ENCODE assay signal across 1 cellular context in the genomic region with DNA sequence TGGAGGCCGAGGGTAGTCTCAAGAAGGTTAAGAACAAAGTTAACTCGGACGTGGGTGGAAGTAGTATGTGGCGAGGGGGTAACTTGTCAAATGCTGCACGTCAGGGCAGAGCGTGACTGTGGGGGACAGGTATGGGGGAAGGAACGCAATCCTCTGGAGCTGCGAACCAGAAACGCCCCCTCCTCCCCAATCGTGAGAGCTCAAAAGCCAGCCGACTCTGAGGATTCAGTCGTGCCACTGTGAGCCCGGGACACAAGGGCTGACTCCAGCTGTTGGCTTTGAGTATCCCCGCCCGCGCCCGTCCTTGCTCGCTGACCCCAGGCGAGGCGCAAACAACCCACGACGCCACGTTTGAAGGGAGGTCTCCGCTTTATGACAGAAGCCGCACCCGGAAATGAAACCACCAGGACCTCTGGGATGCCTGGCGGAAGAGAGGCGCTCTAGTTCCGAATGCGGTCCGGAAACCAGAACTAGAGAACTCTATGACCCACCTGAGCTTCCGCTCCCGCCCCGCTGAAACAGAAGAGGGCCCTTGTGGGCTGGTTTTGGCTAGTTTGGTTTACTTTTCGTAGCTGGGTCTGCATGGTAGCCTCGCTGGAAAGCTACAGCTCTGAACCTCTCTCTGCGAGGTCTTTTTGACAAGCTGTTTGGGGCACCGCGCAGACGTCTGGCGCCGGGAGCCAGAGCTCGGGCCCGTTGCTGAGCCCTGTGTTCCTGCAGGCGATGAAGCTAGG.
TF ChIP-seq lines count a peak whose summit lies in the region.

TSS of gene PEX12 (minus strand) at position 377 of the 734 bp plus-strand sequence. CDS start 550 bp downstream, outside the sequence.

TF ChIP-seq in HepG2, 621 proteins besides CTCF, POLR2A, EP300 and RAD21 (continued from another document and continues in another):
- peak in 1 of 2 experiments; percentile 75; a peak in 2 of 4 replicates for TF ChIP-seq HMGXB4 (CRISPR knock-in tag; IDR thresholded peaks at IDR 0.05; ENCODE audit: borderline replicate concordance in 1 of 2, low read depth in 1 of 2)
- 0 out of 2 replicates have a peak, but pooled peaks have one; percentile 13 for TF ChIP-seq FOXO1 (CRISPR knock-in tag; IDR thresholded peaks at IDR 0.05)
- TF ChIP-seq ZIK1 (CRISPR knock-in tag; IDR thresholded peaks at IDR 0.05; ENCODE audit: borderline replicate concordance, low read depth) = no peak
- no peak for TF ChIP-seq CBX2 (IDR thresholded peaks at IDR 0.05; ENCODE audit: low read depth, low read length)
- TF ChIP-seq CBX2 (CRISPR knock-in tag; IDR thresholded peaks at IDR 0.05; ENCODE audit: low read depth) = no peak
- TF ChIP-seq, protein P1, sequence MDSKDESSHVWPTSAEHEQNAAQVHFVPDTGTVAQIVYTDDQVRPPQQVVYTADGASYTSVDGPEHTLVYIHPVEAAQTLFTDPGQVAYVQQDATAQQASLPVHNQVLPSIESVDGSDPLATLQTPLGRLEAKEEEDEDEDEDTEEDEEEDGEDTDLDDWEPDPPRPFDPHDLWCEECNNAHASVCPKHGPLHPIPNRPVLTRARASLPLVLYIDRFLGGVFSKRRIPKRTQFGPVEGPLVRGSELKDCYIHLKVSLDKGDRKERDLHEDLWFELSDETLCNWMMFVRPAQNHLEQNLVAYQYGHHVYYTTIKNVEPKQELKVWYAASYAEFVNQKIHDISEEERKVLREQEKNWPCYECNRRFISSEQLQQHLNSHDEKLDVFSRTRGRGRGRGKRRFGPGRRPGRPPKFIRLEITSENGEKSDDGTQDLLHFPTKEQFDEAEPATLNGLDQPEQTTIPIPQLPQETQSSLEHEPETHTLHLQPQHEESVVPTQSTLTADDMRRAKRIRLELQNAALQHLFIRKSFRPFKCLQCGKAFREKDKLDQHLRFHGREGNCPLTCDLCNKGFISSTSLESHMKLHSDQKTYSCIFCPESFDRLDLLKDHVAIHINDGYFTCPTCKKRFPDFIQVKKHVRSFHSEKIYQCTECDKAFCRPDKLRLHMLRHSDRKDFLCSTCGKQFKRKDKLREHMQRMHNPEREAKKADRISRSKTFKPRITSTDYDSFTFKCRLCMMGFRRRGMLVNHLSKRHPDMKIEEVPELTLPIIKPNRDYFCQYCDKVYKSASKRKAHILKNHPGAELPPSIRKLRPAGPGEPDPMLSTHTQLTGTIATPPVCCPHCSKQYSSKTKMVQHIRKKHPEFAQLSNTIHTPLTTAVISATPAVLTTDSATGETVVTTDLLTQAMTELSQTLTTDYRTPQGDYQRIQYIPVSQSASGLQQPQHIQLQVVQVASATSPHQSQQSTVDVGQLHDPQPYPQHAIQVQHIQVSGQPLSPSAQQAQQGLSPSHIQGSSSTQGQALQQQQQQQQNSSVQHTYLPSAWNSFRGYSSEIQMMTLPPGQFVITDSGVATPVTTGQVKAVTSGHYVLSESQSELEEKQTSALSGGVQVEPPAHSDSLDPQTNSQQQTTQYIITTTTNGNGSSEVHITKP (CRISPR knock-in tag; IDR thresholded peaks at IDR 0.05; ENCODE audit: low read depth) = peak; percentile 28; the same call in 1 of the 2 replicates
- no peak for TF ChIP-seq RARG (CRISPR knock-in tag; IDR thresholded peaks at IDR 0.05; ENCODE audit: low read depth)
- TF ChIP-seq MTERF4 (CRISPR knock-in tag; IDR thresholded peaks at IDR 0.05) = no peak; the same call in 1 of the 2 replicates
- TF ChIP-seq NPAS2 (CRISPR knock-in tag; IDR thresholded peaks at IDR 0.05; ENCODE audit: borderline replicate concordance) = no peak
- TF ChIP-seq MXI1 (IDR thresholded peaks at IDR 0.05; ENCODE audit: borderline replicate concordance, low read depth, low read length) = peak; percentile 40; the same call in 1 of the 3 replicates
- 0 out of 2 replicates have a peak, but pooled peaks have one; percentile 33 for TF ChIP-seq ZNF225 (CRISPR knock-in tag; IDR thresholded peaks at IDR 0.05)
- TF ChIP-seq, protein P2, sequence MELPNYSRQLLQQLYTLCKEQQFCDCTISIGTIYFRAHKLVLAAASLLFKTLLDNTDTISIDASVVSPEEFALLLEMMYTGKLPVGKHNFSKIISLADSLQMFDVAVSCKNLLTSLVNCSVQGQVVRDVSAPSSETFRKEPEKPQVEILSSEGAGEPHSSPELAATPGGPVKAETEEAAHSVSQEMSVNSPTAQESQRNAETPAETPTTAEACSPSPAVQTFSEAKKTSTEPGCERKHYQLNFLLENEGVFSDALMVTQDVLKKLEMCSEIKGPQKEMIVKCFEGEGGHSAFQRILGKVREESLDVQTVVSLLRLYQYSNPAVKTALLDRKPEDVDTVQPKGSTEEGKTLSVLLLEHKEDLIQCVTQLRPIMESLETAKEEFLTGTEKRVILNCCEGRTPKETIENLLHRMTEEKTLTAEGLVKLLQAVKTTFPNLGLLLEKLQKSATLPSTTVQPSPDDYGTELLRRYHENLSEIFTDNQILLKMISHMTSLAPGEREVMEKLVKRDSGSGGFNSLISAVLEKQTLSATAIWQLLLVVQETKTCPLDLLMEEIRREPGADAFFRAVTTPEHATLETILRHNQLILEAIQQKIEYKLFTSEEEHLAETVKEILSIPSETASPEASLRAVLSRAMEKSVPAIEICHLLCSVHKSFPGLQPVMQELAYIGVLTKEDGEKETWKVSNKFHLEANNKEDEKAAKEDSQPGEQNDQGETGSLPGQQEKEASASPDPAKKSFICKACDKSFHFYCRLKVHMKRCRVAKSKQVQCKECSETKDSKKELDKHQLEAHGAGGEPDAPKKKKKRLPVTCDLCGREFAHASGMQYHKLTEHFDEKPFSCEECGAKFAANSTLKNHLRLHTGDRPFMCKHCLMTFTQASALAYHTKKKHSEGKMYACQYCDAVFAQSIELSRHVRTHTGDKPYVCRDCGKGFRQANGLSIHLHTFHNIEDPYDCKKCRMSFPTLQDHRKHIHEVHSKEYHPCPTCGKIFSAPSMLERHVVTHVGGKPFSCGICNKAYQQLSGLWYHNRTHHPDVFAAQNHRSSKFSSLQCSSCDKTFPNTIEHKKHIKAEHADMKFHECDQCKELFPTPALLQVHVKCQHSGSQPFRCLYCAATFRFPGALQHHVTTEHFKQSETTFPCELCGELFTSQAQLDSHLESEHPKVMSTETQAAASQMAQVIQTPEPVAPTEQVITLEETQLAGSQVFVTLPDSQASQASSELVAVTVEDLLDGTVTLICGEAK (IDR thresholded peaks at IDR 0.05) = peak; percentile 63; the same call in 1 of the 2 replicates
- TF ChIP-seq, protein P2 (CRISPR knock-in tag; IDR thresholded peaks at IDR 0.05) = peak; percentile 84
- TF ChIP-seq ZFYVE20 (CRISPR knock-in tag; IDR thresholded peaks at IDR 0.05; ENCODE audit: borderline replicate concordance, low read depth) = no peak
- no peak for TF ChIP-seq XBP1 (CRISPR knock-in tag; IDR thresholded peaks at IDR 0.05)
- peak; percentile 62 for TF ChIP-seq HNRNPLL (IDR thresholded peaks at IDR 0.05; ENCODE audit: low read depth, low read length, poor library complexity, severe bottlenecking)
- no peak for TF ChIP-seq ADNP (CRISPR knock-in tag; IDR thresholded peaks at IDR 0.05)
- 0 out of 2 replicates have a peak, but pooled peaks have one; percentile 29 for TF ChIP-seq BHLHE40 (IDR thresholded peaks at IDR 0.05; ENCODE audit: low read length)
- peak; percentile 60 for TF ChIP-seq TBX2 (CRISPR knock-in tag; IDR thresholded peaks at IDR 0.05; ENCODE audit: borderline replicate concordance)
- TF ChIP-seq, protein P3, sequence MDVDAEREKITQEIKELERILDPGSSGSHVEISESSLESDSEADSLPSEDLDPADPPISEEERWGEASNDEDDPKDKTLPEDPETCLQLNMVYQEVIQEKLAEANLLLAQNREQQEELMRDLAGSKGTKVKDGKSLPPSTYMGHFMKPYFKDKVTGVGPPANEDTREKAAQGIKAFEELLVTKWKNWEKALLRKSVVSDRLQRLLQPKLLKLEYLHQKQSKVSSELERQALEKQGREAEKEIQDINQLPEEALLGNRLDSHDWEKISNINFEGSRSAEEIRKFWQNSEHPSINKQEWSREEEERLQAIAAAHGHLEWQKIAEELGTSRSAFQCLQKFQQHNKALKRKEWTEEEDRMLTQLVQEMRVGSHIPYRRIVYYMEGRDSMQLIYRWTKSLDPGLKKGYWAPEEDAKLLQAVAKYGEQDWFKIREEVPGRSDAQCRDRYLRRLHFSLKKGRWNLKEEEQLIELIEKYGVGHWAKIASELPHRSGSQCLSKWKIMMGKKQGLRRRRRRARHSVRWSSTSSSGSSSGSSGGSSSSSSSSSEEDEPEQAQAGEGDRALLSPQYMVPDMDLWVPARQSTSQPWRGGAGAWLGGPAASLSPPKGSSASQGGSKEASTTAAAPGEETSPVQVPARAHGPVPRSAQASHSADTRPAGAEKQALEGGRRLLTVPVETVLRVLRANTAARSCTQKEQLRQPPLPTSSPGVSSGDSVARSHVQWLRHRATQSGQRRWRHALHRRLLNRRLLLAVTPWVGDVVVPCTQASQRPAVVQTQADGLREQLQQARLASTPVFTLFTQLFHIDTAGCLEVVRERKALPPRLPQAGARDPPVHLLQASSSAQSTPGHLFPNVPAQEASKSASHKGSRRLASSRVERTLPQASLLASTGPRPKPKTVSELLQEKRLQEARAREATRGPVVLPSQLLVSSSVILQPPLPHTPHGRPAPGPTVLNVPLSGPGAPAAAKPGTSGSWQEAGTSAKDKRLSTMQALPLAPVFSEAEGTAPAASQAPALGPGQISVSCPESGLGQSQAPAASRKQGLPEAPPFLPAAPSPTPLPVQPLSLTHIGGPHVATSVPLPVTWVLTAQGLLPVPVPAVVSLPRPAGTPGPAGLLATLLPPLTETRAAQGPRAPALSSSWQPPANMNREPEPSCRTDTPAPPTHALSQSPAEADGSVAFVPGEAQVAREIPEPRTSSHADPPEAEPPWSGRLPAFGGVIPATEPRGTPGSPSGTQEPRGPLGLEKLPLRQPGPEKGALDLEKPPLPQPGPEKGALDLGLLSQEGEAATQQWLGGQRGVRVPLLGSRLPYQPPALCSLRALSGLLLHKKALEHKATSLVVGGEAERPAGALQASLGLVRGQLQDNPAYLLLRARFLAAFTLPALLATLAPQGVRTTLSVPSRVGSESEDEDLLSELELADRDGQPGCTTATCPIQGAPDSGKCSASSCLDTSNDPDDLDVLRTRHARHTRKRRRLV (CRISPR knock-in tag; IDR thresholded peaks at IDR 0.05) = no peak
- TF ChIP-seq ZNF790 (CRISPR knock-in tag; IDR thresholded peaks at IDR 0.05; ENCODE audit: borderline replicate concordance) = peak; percentile 73
- no peak for TF ChIP-seq ZNF75D (CRISPR knock-in tag; IDR thresholded peaks at IDR 0.05; ENCODE audit: borderline replicate concordance)
- no peak for TF ChIP-seq ZFP36 (IDR thresholded peaks at IDR 0.05; ENCODE audit: borderline replicate concordance, low read depth, low read length, partially characterized antibody)
- peak; percentile 69; the same call in 1 of the 2 replicates for TF ChIP-seq IKZF5 (CRISPR knock-in tag; IDR thresholded peaks at IDR 0.05)
- TF ChIP-seq PPARG (CRISPR knock-in tag; conservative IDR thresholded peaks at IDR 0.05) = peak; percentile 56; the same call in 1 of the 2 replicates
- no peak for TF ChIP-seq RFX1 (IDR thresholded peaks at IDR 0.05)
- peak; percentile 97 for TF ChIP-seq GATAD1 (CRISPR knock-in tag; IDR thresholded peaks at IDR 0.05)
